In genomic region chr18:7856099-7856498, GRCh38 we compare ENCODE assay signal across 17 cellular contexts.
DNase-seq lines count a peak whose midpoint lies in the region; ATAC-seq and TF ChIP-seq lines count a peak whose summit lies in the region.
"Had no signal": no experiment of that assay in that cellular context is flagged by ENCODE, and none has a peak within 500 bp of the region (broad histone marks: within the 10 kb centered on the region; RNA-seq: fewer than 3 reads in every experiment).

No MANE protein-coding gene starts in this region.

- in situ Hi-C loops in GM13976 (cut with MboI; ENCODE audit: low sequenced_read_pairs, unreplicated experiment), result no loop called here

- H3K4me1 ChIP-seq in cardiac muscle cell (ENCODE audit: low read depth) (peaks cover 45% of the 10 kb centered on the region), thyroid gland (peaks cover 58 to 60% of the 10 kb centered on the region in 2 donors)
- no peaks in the 10 kb centered on the region for H3K4me1 ChIP-seq in effector memory CD4-positive, alpha-beta T cell (ENCODE audit: control insufficient read depth, insufficient read depth, low read length, poor library complexity, severe bottlenecking)

- no peaks in the 10 kb centered on the region for H3K27me3 ChIP-seq in cardiac muscle cell
- H3K27me3 ChIP-seq in thyroid gland, result no peaks in the 10 kb centered on the region
- H3K27me3 ChIP-seq in effector memory CD4-positive, alpha-beta T cell (replicated peaks; ENCODE audit: control insufficient read depth, insufficient read depth, low read length, poor library complexity, severe bottlenecking), result no peaks in the 10 kb centered on the region

- intact Hi-C loops in left ventricle myocardium superior (cut with micrococcal nuclease) (no loop called here), thyroid gland (cut with DNase I) (no loop called here)

- H3K4me3 ChIP-seq in cardiac muscle cell, result no peak overlapping the region
- H3K4me3 ChIP-seq in thyroid gland (replicated peaks in 1 of 3), result no peak overlapping the region
- H3K4me3 ChIP-seq in effector memory CD4-positive, alpha-beta T cell (ENCODE audit: insufficient read depth, low read depth, low read length, poor library complexity, severe bottlenecking), result no peak overlapping the region
- H3K4me3 ChIP-seq: GM23338 had no signal

- H3K4me3 Mint-ChIP-seq in chondrocyte (ENCODE audit: unreplicated experiment), result no peak overlapping the region
- H3K4me3 Mint-ChIP-seq: CD14-positive monocyte, GM23338 had no signal

- peak overlapping the region; percentile 75 for H3K27ac Mint-ChIP-seq in chondrocyte (ENCODE audit: unreplicated experiment)
- H3K27ac Mint-ChIP-seq: CD14-positive monocyte, GM23338 had no signal

- H3K27me3 Mint-ChIP-seq in chondrocyte (ENCODE audit: low read depth), result no peaks in the 10 kb centered on the region

- H3K4me1 Mint-ChIP-seq in chondrocyte (ENCODE audit: low read depth), result peaks cover 44% of the 10 kb centered on the region
- H3K4me1 Mint-ChIP-seq: CD14-positive monocyte, GM23338 had no signal

- no peak for DNase-seq in cardiac muscle cell (ENCODE audit: low read depth in 1 of 2, low spot score in 1 of 2)
- no peak for DNase-seq in left ventricle myocardium superior
- peak; percentile 33 for DNase-seq in M059J (ENCODE audit: low read depth)
- DNase-seq in chondrocyte (ENCODE audit: low spot score), result no peak
- no peak for DNase-seq in thyroid gland
- DNase-seq in GM13976 (ENCODE audit: low spot score), result no peak
- DNase-seq in effector memory CD4-positive, alpha-beta T cell, result no peak
- DNase-seq: 8988T, DMS79, KG1, NCI-H187 treated with DMSO at 0.1 percent for 48 hours, NCI-H2171, NCI-H82, SIG-M5 had no signal

- no peak for TF ChIP-seq CTCF in cardiac muscle cell (IDR thresholded peaks at IDR 0.05; ENCODE audit: low read depth, low read length)
- TF ChIP-seq CTCF in chondrocyte (IDR thresholded peaks at IDR 0.05), result no peak
- TF ChIP-seq CTCF in thyroid gland (IDR thresholded peaks at IDR 0.05), result no peak
- TF ChIP-seq CTCF in GM13976 (IDR thresholded peaks at IDR 0.05; ENCODE audit: borderline replicate concordance, control extremely low read depth, extremely low read depth, insufficient read depth, missing control alignments), result no peak

- 91 to 96% methylated on average over 3 of the region's 3 CpGs for WGBS in thyroid gland, 2 donors

- no peak for TF ChIP-seq POLR2A in thyroid gland (IDR thresholded peaks at IDR 0.05)

- ATAC-seq in left ventricle myocardium superior (no peak), GM18873 (IDR thresholded peaks at IDR 0.05; ENCODE audit: low FRiP score, unreplicated experiment) (no peak)
- ATAC-seq: GM23338 had no signal

- no peaks in the 10 kb centered on the region for H3K36me3 ChIP-seq in cardiac muscle cell
- H3K36me3 ChIP-seq in thyroid gland, result no peaks in the 10 kb centered on the region
- H3K36me3 ChIP-seq in effector memory CD4-positive, alpha-beta T cell (ENCODE audit: control insufficient read depth, insufficient read depth, low read length), result no peaks in the 10 kb centered on the region

- peaks cover 10% of the 10 kb centered on the region for H3K9me3 Mint-ChIP-seq in chondrocyte (ENCODE audit: low read depth)

- H3K27ac ChIP-seq in cardiac muscle cell, result peak overlapping the region; percentile 99
- H3K27ac ChIP-seq in thyroid gland, result peak overlapping the region in 2 of 3 donors; percentile 63 to 69
- H3K27ac ChIP-seq in effector memory CD4-positive, alpha-beta T cell (ENCODE audit: insufficient read depth, low read length, poor library complexity, severe bottlenecking), result no peak overlapping the region

- peaks cover 2% of the 10 kb centered on the region for H3K36me3 Mint-ChIP-seq in chondrocyte (ENCODE audit: low read depth)
- H3K36me3 Mint-ChIP-seq: CD14-positive monocyte had no signal

- H3K9me3 ChIP-seq in cardiac muscle cell (ENCODE audit: low read depth) (no peaks in the 10 kb centered on the region), thyroid gland (no peaks in the 10 kb centered on the region)
- H3K9me3 ChIP-seq in effector memory CD4-positive, alpha-beta T cell (ENCODE audit: control insufficient read depth, low read length), result no peaks in the 10 kb centered on the region
